ENCODE assay signal across 12 cellular contexts in genomic region chr10:3465406-3465891, GRCh38.
DNase-seq lines count a peak whose midpoint lies in the region; ATAC-seq and TF ChIP-seq lines count a peak whose summit lies in the region.
"Had no signal": no experiment of that assay in that cellular context is flagged by ENCODE, and none has a peak within 500 bp of the region (broad histone marks: within the 10 kb centered on the region; RNA-seq: fewer than 3 reads in every experiment).

No MANE protein-coding gene starts in this region.

- intact Hi-C loops in mucosa of descending colon (cut with DNase I, micrococcal nuclease) = loop anchor here in 1 of 2 donors (10.0 kb wide), 1 partner anchor 319 kb away; the partner anchor contains the start of gene KLF6
- intact Hi-C loops in transverse colon (cut with DNase I; ENCODE audit: low total_unique reads) = no loop called here

- peak; percentile 82 for ATAC-seq in mucosa of descending colon
- ATAC-seq in activated CD8-positive, alpha-beta memory T cell treated with anti-CD3 and anti-CD28 coated beads, Interleukin-2, amount 10 ng/mL, durations not matched to agents 7 days and 5 days = no peak
- ATAC-seq: esophagus mucosa had no signal

- peaks cover 1% of the 10 kb centered on the region for H3K36me3 Mint-ChIP-seq in T-helper 1 cell treated with Interleukin-12 subunit alpha and Interleukin-12 subunit beta and Interleukin-4 antibody, amounts not matched to agents 30 μg/mL and 1 μg/mL, for 36 hours (ENCODE audit: low read depth)
- H3K36me3 Mint-ChIP-seq in activated CD8-positive, alpha-beta memory T cell treated with anti-CD3 and anti-CD28 coated beads, Interleukin-2, amount 10 ng/mL, durations not matched to agents 7 days and 5 days = no peaks in the 10 kb centered on the region

- H3K36me3 ChIP-seq in mucosa of descending colon (ENCODE audit: low read depth) (no peaks in the 10 kb centered on the region), transverse colon (no peaks in the 10 kb centered on the region)
- H3K36me3 ChIP-seq: adrenal gland, thoracic aorta had no signal

- peak overlapping the region; percentile 43 for H3K27ac Mint-ChIP-seq in T-helper 1 cell treated with Interleukin-12 subunit alpha and Interleukin-12 subunit beta and Interleukin-4 antibody, amounts not matched to agents 30 μg/mL and 1 μg/mL, for 36 hours
- H3K27ac Mint-ChIP-seq in activated CD8-positive, alpha-beta memory T cell treated with anti-CD3 and anti-CD28 coated beads, Interleukin-2, amount 10 ng/mL, durations not matched to agents 7 days and 5 days = no peak overlapping the region

- WGBS in transverse colon (ENCODE audit: low coverage in 1 of 2), 2 donors = 22% methylated on average over 11 of the region's 11 CpGs; no CpG with 5 or more reads in 1 of the 2 donors

- no peaks in the 10 kb centered on the region for H3K9me3 Mint-ChIP-seq in T-helper 1 cell treated with Interleukin-12 subunit alpha and Interleukin-12 subunit beta and Interleukin-4 antibody, amounts not matched to agents 30 μg/mL and 1 μg/mL, for 36 hours
- no peaks in the 10 kb centered on the region for H3K9me3 Mint-ChIP-seq in activated CD8-positive, alpha-beta memory T cell treated with anti-CD3 and anti-CD28 coated beads, Interleukin-2, amount 10 ng/mL, durations not matched to agents 7 days and 5 days (ENCODE audit: low read depth)

- TF ChIP-seq CTCF in mucosa of descending colon (IDR thresholded peaks at IDR 0.05) (no peak), transverse colon (IDR thresholded peaks at IDR 0.05) (peak in 2 of 5 experiments; percentile 16 to 34)

- no peaks in the 10 kb centered on the region for H3K27me3 ChIP-seq in transverse colon
- H3K27me3 ChIP-seq: adrenal gland had no signal

- H3K4me1 Mint-ChIP-seq in T-helper 1 cell treated with Interleukin-12 subunit alpha and Interleukin-12 subunit beta and Interleukin-4 antibody, amounts not matched to agents 30 μg/mL and 1 μg/mL, for 36 hours (ENCODE audit: low read depth) = peaks cover 47% of the 10 kb centered on the region
- H3K4me1 Mint-ChIP-seq in activated CD8-positive, alpha-beta memory T cell treated with anti-CD3 and anti-CD28 coated beads, Interleukin-2, amount 10 ng/mL, durations not matched to agents 7 days and 5 days = peaks cover 32% of the 10 kb centered on the region

- DNase-seq in T-helper 1 cell (no peak), ecto neural progenitor cell (ENCODE audit: low spot score) (peak; percentile 30), mucosa of descending colon (peak in 2 of 3 donors; percentile 68 to 69), transverse colon (peak; percentile 59), RPMI8226 (no peak)
- DNase-seq in activated CD4-positive, alpha-beta T cell treated with anti-CD3 and anti-CD28 coated beads for 1 hour = no peak
- DNase-seq in activated CD8-positive, alpha-beta memory T cell treated with anti-CD3 and anti-CD28 coated beads, Interleukin-2, amount 10 ng/mL, durations not matched to agents 7 days and 5 days = no peak
- DNase-seq: adrenal gland, NCI-H1930 had no signal

- TF ChIP-seq POLR2A in transverse colon (IDR thresholded peaks at IDR 0.05) = peak; percentile 55

- CTCF ChIA-PET in activated CD8-positive, alpha-beta memory T cell treated with anti-CD3 and anti-CD28 coated beads, Interleukin-2, amount 10 ng/mL, durations not matched to agents 7 days and 5 days (lab: Charles Lee) = no interaction called here

- no peak overlapping the region for H3K4me3 Mint-ChIP-seq in T-helper 1 cell treated with Interleukin-12 subunit alpha and Interleukin-12 subunit beta and Interleukin-4 antibody, amounts not matched to agents 30 μg/mL and 1 μg/mL, for 36 hours
- H3K4me3 Mint-ChIP-seq in activated CD8-positive, alpha-beta memory T cell treated with anti-CD3 and anti-CD28 coated beads, Interleukin-2, amount 10 ng/mL, durations not matched to agents 7 days and 5 days = no peak overlapping the region

- peaks cover 10% of the 10 kb centered on the region for H3K4me1 ChIP-seq in mucosa of descending colon (ENCODE audit: low read depth)
- peaks cover 3 to 62% (median 39%) of the 10 kb centered on the region in 4 donors for H3K4me1 ChIP-seq in transverse colon

- TF ChIP-seq EP300 in transverse colon (IDR thresholded peaks at IDR 0.05; ENCODE audit: low read depth) = no peak

- no peaks in the 10 kb centered on the region for H3K9me3 ChIP-seq in mucosa of descending colon
- H3K9me3 ChIP-seq in transverse colon = no peaks in the 10 kb centered on the region
- H3K9me3 ChIP-seq: adrenal gland, thoracic aorta had no signal

- in situ Hi-C loops in transverse colon (cut with MboI; ENCODE audit: low pct_ligation_motif_present in 1 of 4, low pct_unique_long_range_greater_than_20kb in 1 of 4, low sequenced_read_pairs in 3 of 4) = loop anchor here in 1 of 4 donors (25.0 kb wide), 2 partner anchors 297 to 597 kb away; no protein-coding TSS in a partner anchor

- peak overlapping the region; percentile 81 to 91 (median 88) for H3K27ac ChIP-seq in transverse colon

- H3K27me3 Mint-ChIP-seq in T-helper 1 cell treated with Interleukin-12 subunit alpha and Interleukin-12 subunit beta and Interleukin-4 antibody, amounts not matched to agents 30 μg/mL and 1 μg/mL, for 36 hours (ENCODE audit: low read depth) = no peaks in the 10 kb centered on the region
- peaks cover 2% of the 10 kb centered on the region for H3K27me3 Mint-ChIP-seq in activated CD8-positive, alpha-beta memory T cell treated with anti-CD3 and anti-CD28 coated beads, Interleukin-2, amount 10 ng/mL, durations not matched to agents 7 days and 5 days

- no peak overlapping the region for H3K4me3 ChIP-seq in mucosa of descending colon
- peak overlapping the region in 1 of 4 donors; percentile 7 for H3K4me3 ChIP-seq in transverse colon
- H3K4me3 ChIP-seq: adrenal gland, thoracic aorta had no signal

Comparison
In these comparisons a context has a peak if more than half of its experiments do, and no peak if none do; other contexts are left out.
1. DNase-seq: peak in ecto neural progenitor cell (single experiment), mucosa of descending colon (2 of 3) and transverse colon (single experiment); none in T-helper 1 cell (0 of 5), activated CD4-positive, alpha-beta T cell treated with anti-CD3 and anti-CD28 coated beads for 1 hour (single experiment), RPMI8226 (single experiment) and activated CD8-positive, alpha-beta memory T cell treated with anti-CD3 and anti-CD28 coated beads, Interleukin-2, amount 10 ng/mL, durations not matched to agents 7 days and 5 days (single experiment).